ENCODE assay signal across 33 cellular contexts in the genomic region with DNA sequence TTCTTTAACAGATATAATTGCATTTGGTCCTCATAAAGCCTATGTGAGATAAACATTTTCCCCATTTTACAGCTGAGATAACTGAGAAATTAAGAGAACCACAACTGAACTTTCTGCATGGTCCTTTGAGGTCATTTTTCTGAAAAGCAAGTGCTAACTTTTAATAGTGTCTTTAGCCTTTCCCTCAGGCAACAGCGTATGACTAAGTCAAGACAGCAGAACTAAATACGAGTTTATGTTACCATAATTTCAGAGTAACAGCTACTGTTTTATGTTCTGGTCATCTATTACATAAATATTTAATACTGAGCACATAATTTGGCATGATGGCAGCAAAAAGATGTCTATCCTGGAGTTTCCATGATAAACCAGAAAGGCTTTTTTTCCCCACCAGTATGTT.
"Had no signal": no experiment of that assay in that cellular context is flagged by ENCODE, and none has a peak within 500 bp of the region (broad histone marks: within the 10 kb centered on the region; RNA-seq: fewer than 3 reads in every experiment).

No MANE protein-coding gene starts in this region.

- H3K4me1 ChIP-seq: body of pancreas had no signal

- H3K27me3 ChIP-seq: adrenal gland, body of pancreas, esophagus muscularis mucosa had no signal

- ATAC-seq: activated CD8-positive, alpha-beta memory T cell treated with anti-CD3 and anti-CD28 coated beads, Interleukin-2, amount 10 ng/mL, durations not matched to agents 7 days and 5 days; activated CD8-positive, alpha-beta T cell treated with anti-CD3 and anti-CD28 coated beads, Interleukin-2, amount 10 ng/mL, durations not matched to agents 7 days and 5 days; activated naive CD8-positive, alpha-beta T cell treated with anti-CD3 and anti-CD28 coated beads, Interleukin-2, amount 50 U/mL, for 24 hours; body of pancreas; effector memory CD8-positive, alpha-beta T cell; T-helper 17 cell had no signal

- H3K4me1 Mint-ChIP-seq: activated CD8-positive, alpha-beta memory T cell treated with anti-CD3 and anti-CD28 coated beads, Interleukin-2, amount 10 ng/mL, durations not matched to agents 7 days and 5 days had no signal

- DNase-seq: activated CD4-positive, alpha-beta memory T cell treated with anti-CD3 and anti-CD28 coated beads for 36 hours; activated CD4-positive, alpha-beta T cell treated with anti-CD3 and anti-CD28 coated beads for 36 hours; activated CD4-positive, alpha-beta T cell treated with anti-CD3 and anti-CD28 coated beads, Interleukin-2, amount 10 ng/mL, durations not matched to agents 24 days and 14 days; activated CD4-positive, CD25-positive, alpha-beta regulatory T cell; activated CD4-positive, CD25-positive, alpha-beta regulatory T cell treated with anti-CD3 and anti-CD28 coated beads, Interleukin-2, amount 50 U/mL, for 72 hours; activated CD8-positive, alpha-beta memory T cell treated with anti-CD3 and anti-CD28 coated beads, Interleukin-2, amount 10 ng/mL, durations not matched to agents 7 days and 5 days; activated CD8-positive, alpha-beta memory T cell treated with anti-CD3 and anti-CD28 coated beads, Interleukin-2, amount 50 U/mL, for 4 hours; activated CD8-positive, alpha-beta T cell treated with anti-CD3 and anti-CD28 coated beads, Interleukin-2, amount 10 ng/mL, durations not matched to agents 7 days and 5 days; activated effector memory CD4-positive, alpha-beta T cell treated with anti-CD3 and anti-CD28 coated beads, Interleukin-2, amount 50 U/mL, for 16 hours; activated naive CD4-positive, alpha-beta T cell treated with anti-CD3 and anti-CD28 coated beads for 36 hours; activated naive CD8-positive, alpha-beta T cell treated with anti-CD3 and anti-CD28 coated beads for 36 hours; activated naive CD8-positive, alpha-beta T cell treated with anti-CD3 and anti-CD28 coated beads, Interleukin-2, amount 50 U/mL, for 24 hours; activated T-cell treated with anti-CD3 and anti-CD28 coated beads, Interleukin-2, amount 50 U/mL, for 1 hour; activated T-cell treated with anti-CD3 and anti-CD28 coated beads, Interleukin-2, amount 50 U/mL, for 48 hours; adrenal gland; amygdala; aorta; body of pancreas; caudate nucleus; cortex of kidney; dermis blood vessel endothelial cell; effector CD4-positive, alpha-beta T cell; effector memory CD8-positive, alpha-beta T cell; erythroblast; head of caudate nucleus; T-helper 1 cell; T-helper 17 cell; T1000 had no signal

- H3K36me3 ChIP-seq: adrenal gland, esophagus muscularis mucosa had no signal

- H3K4me3 Mint-ChIP-seq: activated CD4-positive, alpha-beta memory T cell treated with anti-CD3 and anti-CD28 coated beads for 36 hours; activated CD4-positive, alpha-beta T cell treated with anti-CD3 and anti-CD28 coated beads for 36 hours; activated CD4-positive, alpha-beta T cell treated with anti-CD3 and anti-CD28 coated beads, Interleukin-2, amount 10 ng/mL, durations not matched to agents 24 days and 14 days; activated CD8-positive, alpha-beta memory T cell treated with anti-CD3 and anti-CD28 coated beads, Interleukin-2, amount 10 ng/mL, durations not matched to agents 7 days and 5 days; activated CD8-positive, alpha-beta T cell treated with anti-CD3 and anti-CD28 coated beads, Interleukin-2, amount 10 ng/mL, durations not matched to agents 7 days and 5 days; activated naive CD4-positive, alpha-beta T cell treated with anti-CD3 and anti-CD28 coated beads for 36 hours; activated naive CD4-positive, alpha-beta T cell treated with anti-CD3 and anti-CD28 coated beads, Interleukin-2, amount 50 U/mL, for 24 hours; activated naive CD8-positive, alpha-beta T cell treated with anti-CD3 and anti-CD28 coated beads for 36 hours; activated naive CD8-positive, alpha-beta T cell treated with anti-CD3 and anti-CD28 coated beads, Interleukin-2, amount 50 U/mL, for 24 hours; activated T-helper 1 cell treated with anti-CD3 and anti-CD28 coated beads, Interleukin-12 subunit alpha, Interleukin-12 subunit beta, Interleukin-2, Interleukin-4 antibody, amounts not matched to agents 30 ng/mL and 10 ng/mL and 1 ng/mL, durations not matched to agents 14 hours and 24 hours and 36 hours; effector memory CD8-positive, alpha-beta T cell; T-helper 17 cell; T-helper 2 cell treated with Interferon-gamma antibody and Interleukin-4, amounts not matched to agents 5 μg/mL and 100 μg/mL, for 36 hours had no signal

- H3K27ac ChIP-seq: adrenal gland, body of pancreas, esophagus muscularis mucosa had no signal

- H3K4me3 ChIP-seq: adrenal gland, body of pancreas, esophagus muscularis mucosa had no signal

- H3K27ac Mint-ChIP-seq: activated CD4-positive, alpha-beta memory T cell treated with anti-CD3 and anti-CD28 coated beads for 36 hours; activated CD4-positive, alpha-beta T cell treated with anti-CD3 and anti-CD28 coated beads for 36 hours; activated CD4-positive, alpha-beta T cell treated with anti-CD3 and anti-CD28 coated beads, Interleukin-2, amount 10 ng/mL, durations not matched to agents 24 days and 14 days; activated CD8-positive, alpha-beta memory T cell treated with anti-CD3 and anti-CD28 coated beads, Interleukin-2, amount 10 ng/mL, durations not matched to agents 7 days and 5 days; activated CD8-positive, alpha-beta T cell treated with anti-CD3 and anti-CD28 coated beads, Interleukin-2, amount 10 ng/mL, durations not matched to agents 7 days and 5 days; activated naive CD4-positive, alpha-beta T cell treated with anti-CD3 and anti-CD28 coated beads for 36 hours; activated naive CD8-positive, alpha-beta T cell treated with anti-CD3 and anti-CD28 coated beads for 36 hours; activated naive CD8-positive, alpha-beta T cell treated with anti-CD3 and anti-CD28 coated beads, Interleukin-2, amount 50 U/mL, for 24 hours; activated T-helper 1 cell treated with anti-CD3 and anti-CD28 coated beads, Interleukin-12 subunit alpha, Interleukin-12 subunit beta, Interleukin-2, Interleukin-4 antibody, amounts not matched to agents 30 ng/mL and 10 ng/mL and 1 ng/mL, durations not matched to agents 14 hours and 24 hours and 36 hours; activated T-helper 2 cell treated with anti-CD3 and anti-CD28 coated beads, Interferon-gamma antibody, Interleukin-2, Interleukin-4, amounts not matched to agents 10 μg/mL and 5 μg/mL and 100 μg/mL, durations not matched to agents 14 hours and 24 hours and 36 hours; T-helper 17 cell; T-helper 2 cell treated with Interferon-gamma antibody and Interleukin-4, amounts not matched to agents 5 μg/mL and 100 μg/mL, for 36 hours had no signal

- H3K9me3 Mint-ChIP-seq: activated CD4-positive, alpha-beta memory T cell treated with anti-CD3 and anti-CD28 coated beads for 36 hours; activated naive CD4-positive, alpha-beta T cell treated with anti-CD3 and anti-CD28 coated beads for 36 hours; activated naive CD8-positive, alpha-beta T cell treated with anti-CD3 and anti-CD28 coated beads, Interleukin-2, amount 50 U/mL, for 24 hours; activated T-helper 1 cell treated with anti-CD3 and anti-CD28 coated beads, Interleukin-12 subunit alpha, Interleukin-12 subunit beta, Interleukin-2, Interleukin-4 antibody, amounts not matched to agents 30 ng/mL and 10 ng/mL and 1 ng/mL, durations not matched to agents 14 hours and 24 hours and 36 hours; activated T-helper 2 cell treated with anti-CD3 and anti-CD28 coated beads, Interferon-gamma antibody, Interleukin-2, Interleukin-4, amounts not matched to agents 10 μg/mL and 5 μg/mL and 100 μg/mL, durations not matched to agents 14 hours and 24 hours and 36 hours; effector memory CD8-positive, alpha-beta T cell; T-helper 2 cell treated with Interferon-gamma antibody and Interleukin-4, amounts not matched to agents 5 μg/mL and 100 μg/mL, for 36 hours had no signal

- H3K27me3 Mint-ChIP-seq: activated CD4-positive, alpha-beta memory T cell treated with anti-CD3 and anti-CD28 coated beads for 36 hours; activated CD4-positive, alpha-beta T cell treated with anti-CD3 and anti-CD28 coated beads for 36 hours; activated CD4-positive, alpha-beta T cell treated with anti-CD3 and anti-CD28 coated beads, Interleukin-2, amount 10 ng/mL, durations not matched to agents 24 days and 14 days; activated CD8-positive, alpha-beta memory T cell treated with anti-CD3 and anti-CD28 coated beads, Interleukin-2, amount 10 ng/mL, durations not matched to agents 7 days and 5 days; activated naive CD4-positive, alpha-beta T cell treated with anti-CD3 and anti-CD28 coated beads, Interleukin-2, amount 50 U/mL, for 24 hours; activated naive CD8-positive, alpha-beta T cell treated with anti-CD3 and anti-CD28 coated beads for 36 hours; activated naive CD8-positive, alpha-beta T cell treated with anti-CD3 and anti-CD28 coated beads, Interleukin-2, amount 50 U/mL, for 24 hours; effector memory CD8-positive, alpha-beta T cell; T-helper 17 cell had no signal

- H3K9me3 ChIP-seq: adrenal gland, body of pancreas, esophagus muscularis mucosa had no signal
